ENCODE assay signal across 1 cellular context in the genomic region with DNA sequence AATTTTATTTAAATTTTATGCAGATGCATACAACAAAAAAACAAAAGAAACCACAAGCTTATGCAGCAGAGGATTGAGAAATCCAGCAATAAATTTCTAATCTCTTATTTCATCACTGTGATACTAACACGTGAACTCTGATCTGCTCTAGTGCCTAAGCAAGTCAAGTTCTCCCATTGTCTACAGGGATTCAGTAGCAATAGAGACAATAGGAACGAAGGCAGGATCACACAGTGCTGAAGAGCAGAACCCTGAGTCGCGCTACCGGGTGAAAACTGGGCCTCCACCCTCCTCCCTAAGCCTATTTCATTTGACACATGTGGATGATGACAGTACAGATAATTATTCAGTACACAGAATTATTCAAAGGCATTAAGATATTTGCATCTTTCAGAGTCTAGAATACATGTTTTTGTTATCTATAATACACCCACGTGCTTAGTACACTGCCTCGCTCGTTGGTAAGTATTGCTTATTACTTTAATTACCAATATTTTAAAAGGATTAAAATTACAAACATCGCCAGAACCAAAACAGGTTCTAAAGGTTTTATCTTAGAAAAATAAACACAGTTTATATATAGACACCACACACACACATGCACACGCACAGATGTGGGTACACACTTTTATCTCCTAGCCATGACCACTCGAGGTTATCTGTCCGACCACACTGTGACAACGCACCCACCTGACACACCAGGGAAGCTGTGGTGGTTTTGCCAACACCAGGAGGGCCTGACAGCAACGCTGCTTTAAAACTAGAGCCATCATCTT.
A peak's percentile ranks its signal among the peaks of the same experiment; 100 is the strongest.
TF ChIP-seq lines count a peak whose summit lies in the region.

No MANE protein-coding gene starts in this region.

TF ChIP-seq in K562, 482 proteins besides CTCF, POLR2A, EP300 and RAD21 (continued from another document and continues in another):
- TF ChIP-seq, protein P1, sequence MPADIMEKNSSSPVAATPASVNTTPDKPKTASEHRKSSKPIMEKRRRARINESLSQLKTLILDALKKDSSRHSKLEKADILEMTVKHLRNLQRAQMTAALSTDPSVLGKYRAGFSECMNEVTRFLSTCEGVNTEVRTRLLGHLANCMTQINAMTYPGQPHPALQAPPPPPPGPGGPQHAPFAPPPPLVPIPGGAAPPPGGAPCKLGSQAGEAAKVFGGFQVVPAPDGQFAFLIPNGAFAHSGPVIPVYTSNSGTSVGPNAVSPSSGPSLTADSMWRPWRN (IDR thresholded peaks at IDR 0.05; ENCODE audit: low read depth): 0 out of 2 replicates have a peak, but pooled peaks have one; percentile 25
- TF ChIP-seq NFIC (IDR thresholded peaks at IDR 0.05) (0 out of 2 replicates have a peak, but pooled peaks have one; percentile 22), U2AF1 (optimal IDR thresholded peaks at IDR 0.05; ENCODE audit: low read depth, low read length) (no peak), PHB2 (IDR thresholded peaks at IDR 0.05; ENCODE audit: low read depth) (no peak), ZBTB5 (IDR thresholded peaks at IDR 0.05) (no peak), CHCHD3 (CRISPR knock-in tag; IDR thresholded peaks at IDR 0.05) (no peak), POU5F1 (IDR thresholded peaks at IDR 0.05; ENCODE audit: borderline replicate concordance, low read depth, low read length, partially characterized antibody) (no peak), FOSL1 (tag; conservative IDR thresholded peaks at IDR 0.05) (peak; percentile 32; the same call in 1 of the 2 replicates), ZNF444 (CRISPR knock-in tag; IDR thresholded peaks at IDR 0.05) (no peak), DNMT1 (IDR thresholded peaks at IDR 0.05) (no peak), MED1 (CRISPR knock-in tag; IDR thresholded peaks at IDR 0.05; ENCODE audit: borderline replicate concordance) (no peak), HDAC8 (tag; IDR thresholded peaks at IDR 0.05) (no peak), NCOA1 (IDR thresholded peaks at IDR 0.05; ENCODE audit: low read depth) (no peak), MCM3 (IDR thresholded peaks at IDR 0.05) (no peak), PATZ1 (CRISPR knock-in tag; IDR thresholded peaks at IDR 0.05; ENCODE audit: borderline replicate concordance) (no peak), NFATC3 (IDR thresholded peaks at IDR 0.05) (no peak), NFE2 (IDR thresholded peaks at IDR 0.05; ENCODE audit: low read depth) (no peak), ZFX (CRISPR knock-in tag; IDR thresholded peaks at IDR 0.05) (0 out of 2 replicates have a peak, but pooled peaks have one; percentile 30), ZNF133 (CRISPR knock-in tag; IDR thresholded peaks at IDR 0.05) (no peak), ETV5 (CRISPR knock-in tag; IDR thresholded peaks at IDR 0.05; ENCODE audit: low read depth) (no peak), ZNF780A (CRISPR knock-in tag; IDR thresholded peaks at IDR 0.05) (no peak), CHD4 (IDR thresholded peaks at IDR 0.05; ENCODE audit: insufficient read depth, insufficient replicate concordance, low read depth, low read length, poor library complexity, severe bottlenecking) (no peak), ZNF668 (CRISPR knock-in tag; IDR thresholded peaks at IDR 0.05) (no peak), ZKSCAN1 (IDR thresholded peaks at IDR 0.05; ENCODE audit: low read depth, low read length) (peak; percentile 85), TAF15 (IDR thresholded peaks at IDR 0.05; ENCODE audit: low read depth, low read length) (no peak), POLR3A (IDR thresholded peaks at IDR 0.05; ENCODE audit: borderline replicate concordance, extremely low read depth, insufficient read depth, insufficient read length) (no peak), CEBPG (CRISPR knock-in tag; IDR thresholded peaks at IDR 0.05) (no peak), CEBPG (tag; conservative IDR thresholded peaks at IDR 0.05 in 1 of 2, IDR thresholded peaks at IDR 0.05 in 1 of 2) (no peak), HIVEP1 (CRISPR knock-in tag; IDR thresholded peaks at IDR 0.05) (no peak), ERF (CRISPR knock-in tag; IDR thresholded peaks at IDR 0.05) (no peak), MBD2 (IDR thresholded peaks at IDR 0.05; ENCODE audit: borderline replicate concordance, low read depth) (0 out of 2 replicates have a peak, but pooled peaks have one; percentile 35), ZNF217 (CRISPR knock-in tag; IDR thresholded peaks at IDR 0.05) (no peak), TBL1XR1 (IDR thresholded peaks at IDR 0.05; ENCODE audit: low read length in 2 of 2) (0 out of 4 replicates have a peak, but pooled peaks of 1 of the 2 experiments have one; percentile 41), NFXL1 (CRISPR knock-in tag; IDR thresholded peaks at IDR 0.05) (no peak), CEBPB (tag; IDR thresholded peaks at IDR 0.05) (peak; percentile 36; the same call in 1 of the 2 replicates), NR4A1 (CRISPR knock-in tag; IDR thresholded peaks at IDR 0.05) (no peak), NR4A1 (tag; IDR thresholded peaks at IDR 0.05) (no peak), TRIM28 (IDR thresholded peaks at IDR 0.05) (no peak)
- TF ChIP-seq, protein P2, sequence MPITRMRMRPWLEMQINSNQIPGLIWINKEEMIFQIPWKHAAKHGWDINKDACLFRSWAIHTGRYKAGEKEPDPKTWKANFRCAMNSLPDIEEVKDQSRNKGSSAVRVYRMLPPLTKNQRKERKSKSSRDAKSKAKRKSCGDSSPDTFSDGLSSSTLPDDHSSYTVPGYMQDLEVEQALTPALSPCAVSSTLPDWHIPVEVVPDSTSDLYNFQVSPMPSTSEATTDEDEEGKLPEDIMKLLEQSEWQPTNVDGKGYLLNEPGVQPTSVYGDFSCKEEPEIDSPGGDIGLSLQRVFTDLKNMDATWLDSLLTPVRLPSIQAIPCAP (CRISPR knock-in tag; IDR thresholded peaks at IDR 0.05; ENCODE audit: borderline replicate concordance): no peak
- TF ChIP-seq, protein P3, sequence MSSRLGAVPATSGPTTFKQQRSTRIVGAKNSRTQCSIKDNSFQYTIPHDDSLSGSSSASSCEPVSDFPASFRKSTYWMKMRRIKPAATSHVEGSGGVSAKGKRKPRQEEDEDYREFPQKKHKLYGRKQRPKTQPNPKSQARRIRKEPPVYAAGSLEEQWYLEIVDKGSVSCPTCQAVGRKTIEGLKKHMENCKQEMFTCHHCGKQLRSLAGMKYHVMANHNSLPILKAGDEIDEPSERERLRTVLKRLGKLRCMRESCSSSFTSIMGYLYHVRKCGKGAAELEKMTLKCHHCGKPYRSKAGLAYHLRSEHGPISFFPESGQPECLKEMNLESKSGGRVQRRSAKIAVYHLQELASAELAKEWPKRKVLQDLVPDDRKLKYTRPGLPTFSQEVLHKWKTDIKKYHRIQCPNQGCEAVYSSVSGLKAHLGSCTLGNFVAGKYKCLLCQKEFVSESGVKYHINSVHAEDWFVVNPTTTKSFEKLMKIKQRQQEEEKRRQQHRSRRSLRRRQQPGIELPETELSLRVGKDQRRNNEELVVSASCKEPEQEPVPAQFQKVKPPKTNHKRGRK (tag; IDR thresholded peaks at IDR 0.05): no peak
- TF ChIP-seq, protein P4, sequence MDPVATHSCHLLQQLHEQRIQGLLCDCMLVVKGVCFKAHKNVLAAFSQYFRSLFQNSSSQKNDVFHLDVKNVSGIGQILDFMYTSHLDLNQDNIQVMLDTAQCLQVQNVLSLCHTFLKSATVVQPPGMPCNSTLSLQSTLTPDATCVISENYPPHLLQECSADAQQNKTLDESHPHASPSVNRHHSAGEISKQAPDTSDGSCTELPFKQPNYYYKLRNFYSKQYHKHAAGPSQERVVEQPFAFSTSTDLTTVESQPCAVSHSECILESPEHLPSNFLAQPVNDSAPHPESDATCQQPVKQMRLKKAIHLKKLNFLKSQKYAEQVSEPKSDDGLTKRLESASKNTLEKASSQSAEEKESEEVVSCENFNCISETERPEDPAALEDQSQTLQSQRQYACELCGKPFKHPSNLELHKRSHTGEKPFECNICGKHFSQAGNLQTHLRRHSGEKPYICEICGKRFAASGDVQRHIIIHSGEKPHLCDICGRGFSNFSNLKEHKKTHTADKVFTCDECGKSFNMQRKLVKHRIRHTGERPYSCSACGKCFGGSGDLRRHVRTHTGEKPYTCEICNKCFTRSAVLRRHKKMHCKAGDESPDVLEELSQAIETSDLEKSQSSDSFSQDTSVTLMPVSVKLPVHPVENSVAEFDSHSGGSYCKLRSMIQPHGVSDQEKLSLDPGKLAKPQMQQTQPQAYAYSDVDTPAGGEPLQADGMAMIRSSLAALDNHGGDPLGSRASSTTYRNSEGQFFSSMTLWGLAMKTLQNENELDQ (CRISPR knock-in tag; IDR thresholded peaks at IDR 0.05; ENCODE audit: borderline replicate concordance): no peak
- TF ChIP-seq, protein P5, sequence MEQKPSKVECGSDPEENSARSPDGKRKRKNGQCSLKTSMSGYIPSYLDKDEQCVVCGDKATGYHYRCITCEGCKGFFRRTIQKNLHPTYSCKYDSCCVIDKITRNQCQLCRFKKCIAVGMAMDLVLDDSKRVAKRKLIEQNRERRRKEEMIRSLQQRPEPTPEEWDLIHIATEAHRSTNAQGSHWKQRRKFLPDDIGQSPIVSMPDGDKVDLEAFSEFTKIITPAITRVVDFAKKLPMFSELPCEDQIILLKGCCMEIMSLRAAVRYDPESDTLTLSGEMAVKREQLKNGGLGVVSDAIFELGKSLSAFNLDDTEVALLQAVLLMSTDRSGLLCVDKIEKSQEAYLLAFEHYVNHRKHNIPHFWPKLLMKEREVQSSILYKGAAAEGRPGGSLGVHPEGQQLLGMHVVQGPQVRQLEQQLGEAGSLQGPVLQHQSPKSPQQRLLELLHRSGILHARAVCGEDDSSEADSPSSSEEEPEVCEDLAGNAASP (IDR thresholded peaks at IDR 0.05): no peak
- TF ChIP-seq, protein P6, sequence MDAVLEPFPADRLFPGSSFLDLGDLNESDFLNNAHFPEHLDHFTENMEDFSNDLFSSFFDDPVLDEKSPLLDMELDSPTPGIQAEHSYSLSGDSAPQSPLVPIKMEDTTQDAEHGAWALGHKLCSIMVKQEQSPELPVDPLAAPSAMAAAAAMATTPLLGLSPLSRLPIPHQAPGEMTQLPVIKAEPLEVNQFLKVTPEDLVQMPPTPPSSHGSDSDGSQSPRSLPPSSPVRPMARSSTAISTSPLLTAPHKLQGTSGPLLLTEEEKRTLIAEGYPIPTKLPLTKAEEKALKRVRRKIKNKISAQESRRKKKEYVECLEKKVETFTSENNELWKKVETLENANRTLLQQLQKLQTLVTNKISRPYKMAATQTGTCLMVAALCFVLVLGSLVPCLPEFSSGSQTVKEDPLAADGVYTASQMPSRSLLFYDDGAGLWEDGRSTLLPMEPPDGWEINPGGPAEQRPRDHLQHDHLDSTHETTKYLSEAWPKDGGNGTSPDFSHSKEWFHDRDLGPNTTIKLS (IDR thresholded peaks at IDR 0.05; ENCODE audit: borderline replicate concordance, low read depth): no peak
- TF ChIP-seq, protein P7, sequence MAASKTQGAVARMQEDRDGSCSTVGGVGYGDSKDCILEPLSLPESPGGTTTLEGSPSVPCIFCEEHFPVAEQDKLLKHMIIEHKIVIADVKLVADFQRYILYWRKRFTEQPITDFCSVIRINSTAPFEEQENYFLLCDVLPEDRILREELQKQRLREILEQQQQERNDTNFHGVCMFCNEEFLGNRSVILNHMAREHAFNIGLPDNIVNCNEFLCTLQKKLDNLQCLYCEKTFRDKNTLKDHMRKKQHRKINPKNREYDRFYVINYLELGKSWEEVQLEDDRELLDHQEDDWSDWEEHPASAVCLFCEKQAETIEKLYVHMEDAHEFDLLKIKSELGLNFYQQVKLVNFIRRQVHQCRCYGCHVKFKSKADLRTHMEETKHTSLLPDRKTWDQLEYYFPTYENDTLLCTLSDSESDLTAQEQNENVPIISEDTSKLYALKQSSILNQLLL (CRISPR knock-in tag; IDR thresholded peaks at IDR 0.05; ENCODE audit: borderline replicate concordance): no peak
- TF ChIP-seq, protein P8, sequence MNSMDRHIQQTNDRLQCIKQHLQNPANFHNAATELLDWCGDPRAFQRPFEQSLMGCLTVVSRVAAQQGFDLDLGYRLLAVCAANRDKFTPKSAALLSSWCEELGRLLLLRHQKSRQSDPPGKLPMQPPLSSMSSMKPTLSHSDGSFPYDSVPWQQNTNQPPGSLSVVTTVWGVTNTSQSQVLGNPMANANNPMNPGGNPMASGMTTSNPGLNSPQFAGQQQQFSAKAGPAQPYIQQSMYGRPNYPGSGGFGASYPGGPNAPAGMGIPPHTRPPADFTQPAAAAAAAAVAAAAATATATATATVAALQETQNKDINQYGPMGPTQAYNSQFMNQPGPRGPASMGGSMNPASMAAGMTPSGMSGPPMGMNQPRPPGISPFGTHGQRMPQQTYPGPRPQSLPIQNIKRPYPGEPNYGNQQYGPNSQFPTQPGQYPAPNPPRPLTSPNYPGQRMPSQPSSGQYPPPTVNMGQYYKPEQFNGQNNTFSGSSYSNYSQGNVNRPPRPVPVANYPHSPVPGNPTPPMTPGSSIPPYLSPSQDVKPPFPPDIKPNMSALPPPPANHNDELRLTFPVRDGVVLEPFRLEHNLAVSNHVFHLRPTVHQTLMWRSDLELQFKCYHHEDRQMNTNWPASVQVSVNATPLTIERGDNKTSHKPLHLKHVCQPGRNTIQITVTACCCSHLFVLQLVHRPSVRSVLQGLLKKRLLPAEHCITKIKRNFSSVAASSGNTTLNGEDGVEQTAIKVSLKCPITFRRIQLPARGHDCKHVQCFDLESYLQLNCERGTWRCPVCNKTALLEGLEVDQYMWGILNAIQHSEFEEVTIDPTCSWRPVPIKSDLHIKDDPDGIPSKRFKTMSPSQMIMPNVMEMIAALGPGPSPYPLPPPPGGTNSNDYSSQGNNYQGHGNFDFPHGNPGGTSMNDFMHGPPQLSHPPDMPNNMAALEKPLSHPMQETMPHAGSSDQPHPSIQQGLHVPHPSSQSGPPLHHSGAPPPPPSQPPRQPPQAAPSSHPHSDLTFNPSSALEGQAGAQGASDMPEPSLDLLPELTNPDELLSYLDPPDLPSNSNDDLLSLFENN (IDR thresholded peaks at IDR 0.05; ENCODE audit: low read depth in 2 of 2, low read length in 2 of 2): 0 out of 4 replicates have a peak, but pooled peaks of 1 of the 2 experiments have one; percentile 27
